Comparison of ENCODE assay signal across 20 cellular contexts in genomic region chr11:116371146-116371545, GRCh38.
"Had no signal": no experiment of that assay in that cellular context is flagged by ENCODE, and none has a peak within 500 bp of the region (broad histone marks: within the 10 kb centered on the region; RNA-seq: fewer than 3 reads in every experiment).

No MANE protein-coding gene starts in this region.

- H3K4me1 Mint-ChIP-seq: activated CD4-positive, alpha-beta T cell treated with anti-CD3 and anti-CD28 coated beads, Interleukin-2, amount 10 ng/mL, durations not matched to agents 7 days and 5 days; activated CD8-positive, alpha-beta memory T cell treated with anti-CD3 and anti-CD28 coated beads, Interleukin-2, amount 10 ng/mL, durations not matched to agents 7 days and 5 days; activated naive CD4-positive, alpha-beta T cell treated with anti-CD3 and anti-CD28 coated beads, Interleukin-2, amount 50 U/mL, for 24 hours; naive thymus-derived CD4-positive, alpha-beta T cell; stimulated activated naive B cell treated with anti-CD40 and anti-IgM and Interleukin-4, amounts not matched to agents 10 μg/mL and 1 μg/mL and 100 μg/mL, for 72 hours had no signal

- H3K27ac Mint-ChIP-seq: activated CD4-positive, alpha-beta T cell treated with anti-CD3 and anti-CD28 coated beads, Interleukin-2, amount 10 ng/mL, durations not matched to agents 7 days and 5 days; activated CD8-positive, alpha-beta memory T cell treated with anti-CD3 and anti-CD28 coated beads, Interleukin-2, amount 10 ng/mL, durations not matched to agents 7 days and 5 days; activated CD8-positive, alpha-beta T cell treated with anti-CD3 and anti-CD28 coated beads for 36 hours; activated naive CD4-positive, alpha-beta T cell treated with anti-CD3 and anti-CD28 coated beads, Interleukin-2, amount 50 U/mL, for 24 hours; naive thymus-derived CD4-positive, alpha-beta T cell; stimulated activated naive B cell treated with anti-CD40 and anti-IgM and Interleukin-4, amounts not matched to agents 10 μg/mL and 1 μg/mL and 100 μg/mL, for 72 hours had no signal

- DNase-seq: activated CD4-positive, alpha-beta T cell treated with anti-CD3 and anti-CD28 coated beads, Interleukin-2, amount 10 ng/mL, durations not matched to agents 7 days and 5 days; activated CD4-positive, CD25-positive, alpha-beta regulatory T cell treated with anti-CD3 and anti-CD28 coated beads, Interleukin-2, amount 50 U/mL, for 72 hours; activated CD8-positive, alpha-beta memory T cell treated with anti-CD3 and anti-CD28 coated beads, Interleukin-2, amount 10 ng/mL, durations not matched to agents 7 days and 5 days; activated CD8-positive, alpha-beta T cell treated with anti-CD3 and anti-CD28 coated beads for 36 hours; activated gamma-delta T cell treated with Interleukin-2 at 50 U/mL for 16 hours; activated T-cell treated with anti-CD3 and anti-CD28 coated beads for 4 hours; adrenal gland; colonic mucosa; gastrocnemius medialis; hippocampal formation; kidney glomerular epithelial cell; left lung; naive thymus-derived CD4-positive, alpha-beta T cell; retina; sigmoid colon; stimulated activated CD4-positive, alpha-beta T cell treated with anti-CD3 and anti-CD28 coated beads, Interleukin-15, amount 100 ng/mL, for 24 hours; stimulated activated naive B cell treated with anti-CD40 and anti-IgM and Interleukin-4, amounts not matched to agents 10 μg/mL and 1 μg/mL and 100 μg/mL, for 72 hours; transverse colon had no signal

- H3K9me3 Mint-ChIP-seq: activated CD4-positive, alpha-beta T cell treated with anti-CD3 and anti-CD28 coated beads, Interleukin-2, amount 10 ng/mL, durations not matched to agents 7 days and 5 days; activated CD8-positive, alpha-beta T cell treated with anti-CD3 and anti-CD28 coated beads for 36 hours; activated naive CD4-positive, alpha-beta T cell treated with anti-CD3 and anti-CD28 coated beads, Interleukin-2, amount 50 U/mL, for 24 hours had no signal

- H3K4me3 Mint-ChIP-seq: activated CD4-positive, alpha-beta T cell treated with anti-CD3 and anti-CD28 coated beads, Interleukin-2, amount 10 ng/mL, durations not matched to agents 7 days and 5 days; activated CD8-positive, alpha-beta memory T cell treated with anti-CD3 and anti-CD28 coated beads, Interleukin-2, amount 10 ng/mL, durations not matched to agents 7 days and 5 days; activated CD8-positive, alpha-beta T cell treated with anti-CD3 and anti-CD28 coated beads for 36 hours; activated naive CD4-positive, alpha-beta T cell treated with anti-CD3 and anti-CD28 coated beads, Interleukin-2, amount 50 U/mL, for 24 hours; naive thymus-derived CD4-positive, alpha-beta T cell; stimulated activated naive B cell treated with anti-CD40 and anti-IgM and Interleukin-4, amounts not matched to agents 10 μg/mL and 1 μg/mL and 100 μg/mL, for 72 hours had no signal

- H3K27me3 Mint-ChIP-seq: activated CD4-positive, alpha-beta T cell treated with anti-CD3 and anti-CD28 coated beads, Interleukin-2, amount 10 ng/mL, durations not matched to agents 7 days and 5 days; activated CD8-positive, alpha-beta memory T cell treated with anti-CD3 and anti-CD28 coated beads, Interleukin-2, amount 10 ng/mL, durations not matched to agents 7 days and 5 days; activated CD8-positive, alpha-beta T cell treated with anti-CD3 and anti-CD28 coated beads for 36 hours; activated naive CD4-positive, alpha-beta T cell treated with anti-CD3 and anti-CD28 coated beads, Interleukin-2, amount 50 U/mL, for 24 hours had no signal

- H3K36me3 Mint-ChIP-seq: activated CD8-positive, alpha-beta memory T cell treated with anti-CD3 and anti-CD28 coated beads, Interleukin-2, amount 10 ng/mL, durations not matched to agents 7 days and 5 days; activated naive CD4-positive, alpha-beta T cell treated with anti-CD3 and anti-CD28 coated beads, Interleukin-2, amount 50 U/mL, for 24 hours; naive thymus-derived CD4-positive, alpha-beta T cell; neural progenitor cell; stimulated activated naive B cell treated with anti-CD40 and anti-IgM and Interleukin-4, amounts not matched to agents 10 μg/mL and 1 μg/mL and 100 μg/mL, for 72 hours had no signal
